ENCODE assay signal across 19 cellular contexts in genomic region chr6:147564556-147564955, GRCh38. TPM values are rescaled to one million over a fixed set of nuclear protein-coding genes. Genes with fewer than 3 reads are reported as not detected.
A peak's percentile ranks its signal among the peaks of the same experiment; 100 is the strongest.
DNase-seq lines count a peak whose midpoint lies in the region; ATAC-seq, FAIRE-seq and TF ChIP-seq lines count a peak whose summit lies in the region.
"Had no signal": no experiment of that assay in that cellular context is flagged by ENCODE, and none has a peak within 500 bp of the region (broad histone marks: within the 10 kb centered on the region; RNA-seq: fewer than 3 reads in every experiment).

No MANE protein-coding gene starts in this region.

- H3K9me3 ChIP-seq in astrocyte (ENCODE audit: insufficient read depth, low read depth, low read length): no peaks in the 10 kb centered on the region

- no peak for ATAC-seq in sciatic nerve
- ATAC-seq: CD8-positive, alpha-beta T cell; HCT116; HepG2 had no signal

- H2AFZ ChIP-seq in astrocyte (ENCODE audit: low read depth, low read length): no peak overlapping the region

- H4K20me1 ChIP-seq in astrocyte (ENCODE audit: insufficient read depth, low read length): no peaks in the 10 kb centered on the region

- no peaks in the 10 kb centered on the region for H3K27me3 ChIP-seq in astrocyte (ENCODE audit: insufficient read depth, low read length)

- no peaks in the 10 kb centered on the region for H3K36me3 ChIP-seq in astrocyte (ENCODE audit: insufficient read depth, low read length)

- FAIRE-seq in astrocyte (lab: Jason Lieb, UNC): no peak
- FAIRE-seq: A204.1, D721Med, H54, HepG2, HTR-8/SVneo had no signal

- no peaks in the 10 kb centered on the region for H3K9me3 Mint-ChIP-seq in astrocyte (ENCODE audit: unreplicated experiment)
- no peaks in the 10 kb centered on the region for H3K9me3 Mint-ChIP-seq in mesothelial cell of epicardium
- H3K9me3 Mint-ChIP-seq: CD8-positive, alpha-beta T cell had no signal

- no peak overlapping the region for H3K27ac ChIP-seq in astrocyte (ENCODE audit: low read depth, low read length)

- DNase-seq in EH (ENCODE audit: low read depth) (peak; percentile 40), astrocyte (ENCODE audit: low read depth) (peak; percentile 44), fibroblast of gingiva (ENCODE audit: low read depth) (peak; percentile 52), mesothelial cell of epicardium (ENCODE audit: low spot score in 2 of 2, unreplicated experiment in 2 of 2) (no peak), NOMO-1 treated with DMSO at 0.1 percent for 48 hours (lab: John Stamatoyannopoulos, UW; ENCODE audit: unreplicated experiment) (no peak), sciatic nerve (ENCODE audit: low spot score) (no peak), NCI-H446 (lab: John Stamatoyannopoulos, UW) (no peak)
- DNase-seq: CD8-positive, alpha-beta T cell; COR-L47; DMS153; DND-41; GF-D8 had no signal

- no peaks in the 10 kb centered on the region for H3K36me3 Mint-ChIP-seq in astrocyte (ENCODE audit: low read depth, unreplicated experiment)
- no peaks in the 10 kb centered on the region for H3K36me3 Mint-ChIP-seq in mesothelial cell of epicardium
- H3K36me3 Mint-ChIP-seq: CD14-positive monocyte; CD8-positive, alpha-beta T cell had no signal

- no peak overlapping the region for H3K4me3 ChIP-seq in astrocyte (ENCODE audit: insufficient read depth, low read depth, low read length)

- no peak overlapping the region for H3K4me2 ChIP-seq in astrocyte (ENCODE audit: low read length)

- H3K79me2 ChIP-seq in astrocyte (ENCODE audit: insufficient read depth, low read length): no peaks in the 10 kb centered on the region

- H3K9ac ChIP-seq in astrocyte (ENCODE audit: low read length): no peak overlapping the region

- H3K4me1 ChIP-seq in astrocyte (ENCODE audit: insufficient read depth, low read length): no peaks in the 10 kb centered on the region

- no peak for TF ChIP-seq CTCF in astrocyte (IDR thresholded peaks at IDR 0.05; ENCODE audit: insufficient read depth, low read depth, low read length)
- TF ChIP-seq CTCF in mesothelial cell of epicardium (IDR thresholded peaks at IDR 0.05; ENCODE audit: unreplicated experiment): no peak

- no peaks in the 10 kb centered on the region for H3K27me3 Mint-ChIP-seq in astrocyte (ENCODE audit: low read depth, unreplicated experiment)
- H3K27me3 Mint-ChIP-seq in mesothelial cell of epicardium (ENCODE audit: low read depth): no peaks in the 10 kb centered on the region

- H3K4me3 Mint-ChIP-seq in astrocyte (ENCODE audit: unreplicated experiment) (no peak overlapping the region), mesothelial cell of epicardium (no peak overlapping the region)
- H3K4me3 Mint-ChIP-seq: CD14-positive monocyte; CD8-positive, alpha-beta T cell had no signal

- intact Hi-C loops in sciatic nerve (cut with DNase I): no loop called here

- H3K4me1 Mint-ChIP-seq in astrocyte (ENCODE audit: low read depth, unreplicated experiment): no peaks in the 10 kb centered on the region
- H3K4me1 Mint-ChIP-seq in mesothelial cell of epicardium: peaks cover 49% of the 10 kb centered on the region

- no peak overlapping the region for H3K27ac Mint-ChIP-seq in astrocyte (ENCODE audit: unreplicated experiment)
- H3K27ac Mint-ChIP-seq in mesothelial cell of epicardium: peak overlapping the region; percentile 37
- H3K27ac Mint-ChIP-seq: CD14-positive monocyte; CD8-positive, alpha-beta T cell had no signal

RNA-seq across cellular contexts. Expression of gene SAMD5, which starts 56.1 kb away (rescaled TPM):
- 0.36 and 0.93 TPM in 2 replicates for total RNA-seq in astrocyte
- total RNA-seq in mesothelial cell of epicardium: 10.6 to 12.6 TPM (median 12.0 TPM) in 3 replicates
- 4.5 TPM for total RNA-seq in sciatic nerve
- total RNA-seq: CD8-positive, alpha-beta T cell had no signal

Comparison
In these comparisons a context has a peak if more than half of its experiments do, and no peak if none do; other contexts are left out.
1. DNase-seq: peak in EH (single experiment), astrocyte (single experiment) and fibroblast of gingiva (single experiment); none in mesothelial cell of epicardium (0 of 2), NOMO-1 treated with DMSO at 0.1 percent for 48 hours (single experiment), sciatic nerve (single experiment) and NCI-H446 (0 of 2).